8 cellular contexts compared by ENCODE assay signal in genomic region chr2:43024515-43024962, GRCh38.
DNase-seq lines count a peak whose midpoint lies in the region; ATAC-seq and TF ChIP-seq lines count a peak whose summit lies in the region.

No MANE protein-coding gene starts in this region.

- H3K4me1 Mint-ChIP-seq in HFFc6 (ENCODE audit: low read depth): peaks cover 20% of the 10 kb centered on the region

- H3K9me3 ChIP-seq in lower lobe of right lung (peaks cover 3% of the 10 kb centered on the region), stomach smooth muscle (ENCODE audit: control insufficient read depth in 2 of 2, low read length in 2 of 2) (peaks cover 3 to 4% of the 10 kb centered on the region in 2 donors)

- H3K36me3 ChIP-seq in lower lobe of right lung (no peaks in the 10 kb centered on the region), stomach smooth muscle (ENCODE audit: control insufficient read depth in 2 of 2, insufficient read depth in 2 of 2, low read length in 2 of 2) (no peaks in the 10 kb centered on the region)

- ATAC-seq in lower lobe of right lung: peak; percentile 43 to 79
- ATAC-seq in HG02885 (IDR thresholded peaks at IDR 0.05; ENCODE audit: poor library complexity, unreplicated experiment): no peak

- H3K9me3 Mint-ChIP-seq in HFFc6: peaks cover 23% of the 10 kb centered on the region

- no peak overlapping the region for H3K27ac Mint-ChIP-seq in HFFc6

- H3K4me3 ChIP-seq in lower lobe of right lung (no peak overlapping the region), stomach smooth muscle (ENCODE audit: low read length in 2 of 2) (no peak overlapping the region)

- no peak overlapping the region for H3K27ac ChIP-seq in VCaP
- no peak overlapping the region for H3K27ac ChIP-seq in lower lobe of right lung
- H3K27ac ChIP-seq in stomach smooth muscle (ENCODE audit: low read length): peak overlapping the region; percentile 6

- H3K4me1 ChIP-seq in lower lobe of right lung (peaks cover 19% of the 10 kb centered on the region), stomach smooth muscle (ENCODE audit: control insufficient read depth, insufficient read depth, low read length) (peaks cover 20% of the 10 kb centered on the region)

- H3K27me3 Mint-ChIP-seq in HFFc6 (ENCODE audit: insufficient read depth): peaks cover 4% of the 10 kb centered on the region; the same call in 1 of the 2 replicates

- no peak overlapping the region for H3K9ac ChIP-seq in stomach smooth muscle (ENCODE audit: low read length in 2 of 2)

- TF ChIP-seq CTCF in HFFc6 (IDR thresholded peaks at IDR 0.05) (peak; percentile 87), VCaP (conservative IDR thresholded peaks at IDR 0.05) (peak; percentile 73), lower lobe of right lung (IDR thresholded peaks at IDR 0.05) (peak; percentile 61)

- peaks cover 14% of the 10 kb centered on the region for H3K36me3 Mint-ChIP-seq in HFFc6 (ENCODE audit: low read depth)

- intact Hi-C loops in lower lobe of right lung (cut with DNase I): loop anchor here (5.0 kb wide), 1 partner anchor 463 kb away; no protein-coding TSS in a partner anchor

- H3K4me3 Mint-ChIP-seq in HFFc6: no peak overlapping the region

- H3K27me3 ChIP-seq in lower lobe of right lung (ENCODE audit: low read depth) (no peaks in the 10 kb centered on the region), stomach smooth muscle (ENCODE audit: control insufficient read depth in 1 of 2, insufficient read depth in 2 of 2, low read length in 2 of 2) (no peaks in the 10 kb centered on the region)

- peak; percentile 57 for DNase-seq in COLO829 (ENCODE audit: low spot score)
- DNase-seq in HFFc6: peak; percentile 18
- peak; percentile 76 for DNase-seq in dermis blood vessel endothelial cell
- no peak for DNase-seq in lower lobe of right lung
- DNase-seq in NCI-H1436 treated with DMSO at 0.1 percent for 48 hours (lab: John Stamatoyannopoulos, UW): no peak

Comparison
In these comparisons a context has a peak if more than half of its experiments do, and no peak if none do; other contexts are left out.
1. DNase-seq: peak in COLO829 (single experiment), HFFc6 (single experiment) and dermis blood vessel endothelial cell (single experiment); none in lower lobe of right lung (single experiment) and NCI-H1436 treated with DMSO at 0.1 percent for 48 hours (single experiment).
2. Peak in every context shown above with its lines, with median percentiles within 50 percentile points of each other: CTCF ChIP-seq.